ENCODE assay signal across 25 cellular contexts in the genomic region with DNA sequence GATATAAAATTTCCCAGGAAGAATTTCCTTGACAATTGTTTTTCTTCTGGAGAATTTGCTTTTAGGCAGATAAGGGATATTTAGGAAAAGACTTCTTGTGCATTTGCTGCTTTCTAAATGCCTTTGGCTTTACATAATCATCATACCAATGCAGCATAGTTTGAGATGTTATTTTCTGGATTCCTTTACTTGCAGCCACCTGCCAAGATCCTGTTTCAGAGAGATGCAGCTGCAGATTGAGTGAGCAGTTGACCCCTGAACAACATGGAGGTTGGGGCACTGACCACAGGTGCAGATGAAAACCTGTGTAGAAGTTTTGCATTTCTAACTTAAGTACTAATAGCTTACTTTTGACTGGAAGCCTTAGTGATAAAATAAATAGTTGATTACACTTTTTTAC.
"Had no signal": no experiment of that assay in that cellular context is flagged by ENCODE, and none has a peak within 500 bp of the region (broad histone marks: within the 10 kb centered on the region; RNA-seq: fewer than 3 reads in every experiment).

No MANE protein-coding gene starts in this region.

- H2AFZ ChIP-seq: parathyroid adenoma had no signal

- FAIRE-seq: small intestine had no signal

- H3K27me3 ChIP-seq: right lobe of liver, thyroid gland, tibial nerve, upper lobe of right lung, uterus had no signal

- H3K4me1 ChIP-seq: parathyroid adenoma, psoas muscle, right lobe of liver, sigmoid colon, stomach, thyroid gland, tibial nerve, upper lobe of right lung, uterus had no signal

- H3K9me3 ChIP-seq: neutrophil, psoas muscle, right lobe of liver, sigmoid colon, stomach, thoracic aorta, thyroid gland, tibial nerve, upper lobe of right lung, uterus had no signal

- H3K4me3 ChIP-seq: psoas muscle, right lobe of liver, sigmoid colon, stomach, thoracic aorta, thyroid gland, tibial nerve, upper lobe of right lung, uterus had no signal

- H3K27ac ChIP-seq: neutrophil, parathyroid adenoma, psoas muscle, right lobe of liver, sigmoid colon, stomach, thoracic aorta, thyroid gland, tibial nerve, upper lobe of right lung, uterus had no signal

- DNase-seq: naive thymus-derived CD8-positive, alpha-beta T cell; nephron progenitor cell; nucleus accumbens; posterior cingulate gyrus; psoas muscle; right cardiac atrium; right lobe of liver; sigmoid colon; small intestine; stimulated activated CD4-positive, alpha-beta T cell treated with anti-CD3 and anti-CD28 coated beads, Interleukin-15, amount 100 ng/mL, for 24 hours; stimulated activated CD4-positive, alpha-beta T cell treated with anti-CD3 and anti-CD28 coated beads, Interleukin-2, amount 100 ng/mL, for 24 hours; stimulated activated CD4-positive, alpha-beta T cell treated with anti-CD3 and anti-CD28 coated beads, Interleukin-2, amount 100 ng/mL, for 48 hours; stimulated activated CD4-positive, alpha-beta T cell treated with anti-CD3 and anti-CD28 coated beads, Interleukin-4, amount 100 ng/mL, for 24 hours; stimulated activated naive B cell treated with anti-CD40 and anti-IgM and Interleukin-4, amounts not matched to agents 10 μg/mL and 1 μg/mL and 100 μg/mL, for 72 hours; stimulated activated naive CD4-positive, alpha-beta T cell treated with Interleukin-2 at 50 U/mL for 16 hours; stomach; thyroid gland; upper lobe of right lung; uterus had no signal

- H3K36me3 ChIP-seq: neutrophil, right lobe of liver, sigmoid colon, stomach, thoracic aorta, thyroid gland, tibial nerve, upper lobe of right lung, uterus had no signal

- ATAC-seq: naive thymus-derived CD8-positive, alpha-beta T cell; natural killer cell treated with Interleukin-12 subunit alpha and Interleukin-12 subunit beta and Interleukin-15 and Interleukin-18, amount 100 ng/mL, for 72 hours; psoas muscle; right cardiac atrium; right lobe of liver; stimulated activated effector memory CD8-positive, alpha-beta T cell treated with anti-CD3 and anti-CD28 coated beads, Interleukin-12 subunit alpha, Interleukin-12 subunit beta, amount 100 ng/mL, for 72 hours; stimulated activated naive B cell treated with anti-CD40 and anti-IgM and Interleukin-4, amounts not matched to agents 10 μg/mL and 1 μg/mL and 100 μg/mL, for 72 hours; upper lobe of right lung had no signal

- H3K9ac ChIP-seq: parathyroid adenoma had no signal

- H3K79me2 ChIP-seq: parathyroid adenoma had no signal
